Comparison of ENCODE assay signal across 8 cellular contexts in genomic region chr2:199910338-199911051, GRCh38. TPM values are rescaled to one million over a fixed set of nuclear protein-coding genes. Genes with fewer than 3 reads are reported as not detected.
DNase-seq lines count a peak whose midpoint lies in the region; ATAC-seq and TF ChIP-seq lines count a peak whose summit lies in the region.

No MANE protein-coding gene starts in this region.

- H3K9ac ChIP-seq in fibroblast of lung (ENCODE audit: insufficient read depth, low read length): no peak overlapping the region

- TF ChIP-seq POLR2A in Peyer's patch (IDR thresholded peaks at IDR 0.05): no peak

- H3K9me3 ChIP-seq in Peyer's patch: no peaks in the 10 kb centered on the region
- no peaks in the 10 kb centered on the region for H3K9me3 ChIP-seq in fibroblast of lung (ENCODE audit: control insufficient read depth, insufficient read depth, low read depth, low read length)

- no peaks in the 10 kb centered on the region for H3K36me3 ChIP-seq in Peyer's patch
- H3K36me3 ChIP-seq in fibroblast of lung (ENCODE audit: control insufficient read depth, insufficient read depth, low read length): no peaks in the 10 kb centered on the region

- DNase-seq in Peyer's patch (no peak), fibroblast of lung (ENCODE audit: low read depth in 2 of 2) (no peak), skeletal muscle cell (ENCODE audit: low read depth) (no peak), AG20443 (ENCODE audit: low spot score) (no peak), activated gamma-delta T cell treated with Interleukin-2 at 50 U/mL for 16 hours (no peak), DMS153 treated with DMSO at 0.1 percent for 48 hours (lab: John Stamatoyannopoulos, UW; ENCODE audit: unreplicated experiment) (no peak)
- DNase-seq in activated effector memory CD4-positive, alpha-beta T cell treated with anti-CD3 and anti-CD28 coated beads, Interleukin-2, amount 50 U/mL, for 16 hours: no peak

- ATAC-seq in GM21619 (IDR thresholded peaks at IDR 0.05; ENCODE audit: unreplicated experiment): peak; percentile 0

- H3K27me3 ChIP-seq in Peyer's patch: no peaks in the 10 kb centered on the region
- H3K27me3 ChIP-seq in fibroblast of lung (ENCODE audit: control insufficient read depth, insufficient read depth, low read length): no peaks in the 10 kb centered on the region

- H2AFZ ChIP-seq in fibroblast of lung (ENCODE audit: low read length): peak overlapping the region; percentile 50

- TF ChIP-seq CTCF in Peyer's patch (IDR thresholded peaks at IDR 0.05): no peak
- no peak for TF ChIP-seq CTCF in fibroblast of lung (conservative IDR thresholded peaks at IDR 0.05 in 1 of 2, IDR thresholded peaks at IDR 0.05 in 1 of 2; ENCODE audit: low read depth in 1 of 2, low read length in 2 of 2)

- H3K4me2 ChIP-seq in fibroblast of lung (ENCODE audit: extremely low read depth, insufficient read depth, low read length): peak overlapping the region; percentile 53

- no peaks in the 10 kb centered on the region for H4K20me1 ChIP-seq in fibroblast of lung (ENCODE audit: control insufficient read depth, extremely low read depth, insufficient read depth, low read length)

- H3K4me1 ChIP-seq in Peyer's patch (peaks cover 0 to 17% (median 3%) of the 10 kb centered on the region in 4 donors), fibroblast of lung (ENCODE audit: control insufficient read depth, extremely low read depth, insufficient read depth, low read length) (no peaks in the 10 kb centered on the region)

- H3K27ac ChIP-seq in Peyer's patch: peak overlapping the region in 3 of 4 donors; percentile 95 to 96 (median 96)
- peak overlapping the region; percentile 91 for H3K27ac ChIP-seq in fibroblast of lung (ENCODE audit: insufficient read depth, low read length)

- H3K4me3 ChIP-seq in Peyer's patch: peak overlapping the region; percentile 66 to 84 (median 79)
- H3K4me3 ChIP-seq in fibroblast of lung (replicated peaks in 1 of 4; ENCODE audit: control extremely low read depth in 1 of 4, insufficient read depth in 1 of 4, low read depth in 3 of 4, low read length in 4 of 4): peak overlapping the region; percentile 24 to 82 (median 56)
- H3K4me3 ChIP-seq in skeletal muscle cell (ENCODE audit: low read depth, low read length): peak overlapping the region; percentile 96

- H3K79me2 ChIP-seq in fibroblast of lung (ENCODE audit: control insufficient read depth, insufficient read depth, low read length): peaks cover 34% of the 10 kb centered on the region

RNA-seq across cellular contexts. Expression of gene C2orf69, which starts 0.6 kb away (rescaled TPM):
- total RNA-seq in Peyer's patch (10 to 100 TPM in 1 of 4 donors, 1 to 10 TPM in 3; 8.5 to 12.3 (median 9.0) TPM), fibroblast of lung (10.5 and 13.2 TPM in 2 replicates)
- 9.6 and 10.3 TPM in 2 replicates for polyA plus RNA-seq in fibroblast of lung
- polyA plus RNA-seq in fibroblast of lung (2012): 10.7 and 11.2 TPM in 2 replicates
- 0.82 and 1.1 TPM in 2 replicates for polyA minus RNA-seq in fibroblast of lung (ENCODE audit: low replicate concordance)

RNA-seq across cellular contexts. Expression of gene TYW5, which starts 44.8 kb away (rescaled TPM):
- 10 to 100 TPM in 3 of 4 donors, 1 to 10 TPM in 1; 7.4 to 18.8 (median 14.6) TPM for total RNA-seq in Peyer's patch
- 7.4 and 10.1 TPM in 2 replicates for total RNA-seq in fibroblast of lung
- polyA plus RNA-seq in fibroblast of lung: 5.3 and 5.8 TPM in 2 replicates
- 4.1 and 4.3 TPM in 2 replicates for polyA plus RNA-seq in fibroblast of lung (2012)
- 0.75 and 0.93 TPM in 2 replicates for polyA minus RNA-seq in fibroblast of lung (ENCODE audit: low replicate concordance)

RNA-seq across cellular contexts. Expression of gene MAIP1, which starts 44.9 kb away (rescaled TPM):
- total RNA-seq in Peyer's patch (10 to 100 TPM in 3 of 4 donors, 1 to 10 TPM in 1; 8.3 to 58.2 (median 26.8) TPM), fibroblast of lung (22.6 and 24.8 TPM in 2 replicates)
- polyA plus RNA-seq in fibroblast of lung: 14.5 and 17.2 TPM in 2 replicates
- 14.6 and 19.2 TPM in 2 replicates for polyA plus RNA-seq in fibroblast of lung (2012)
- 2.3 and 6.0 TPM in 2 replicates for polyA minus RNA-seq in fibroblast of lung (ENCODE audit: low replicate concordance)

RNA-seq across cellular contexts. Expression of gene FTCDNL1, which starts 59.5 kb away (rescaled TPM):
- total RNA-seq in Peyer's patch (1 to 10 TPM in 3 of 4 donors, not detected in 1; 1.4 to 1.9 (median 1.7) TPM), fibroblast of lung (2.3 and 3.6 TPM in 2 replicates)
- 0.64 and 1.0 TPM in 2 replicates for polyA plus RNA-seq in fibroblast of lung
- polyA plus RNA-seq in fibroblast of lung (2012): 0.81 and 0.99 TPM in 2 replicates
- polyA minus RNA-seq in fibroblast of lung (ENCODE audit: low replicate concordance): not detected in 2 replicates
